In the genomic region with DNA sequence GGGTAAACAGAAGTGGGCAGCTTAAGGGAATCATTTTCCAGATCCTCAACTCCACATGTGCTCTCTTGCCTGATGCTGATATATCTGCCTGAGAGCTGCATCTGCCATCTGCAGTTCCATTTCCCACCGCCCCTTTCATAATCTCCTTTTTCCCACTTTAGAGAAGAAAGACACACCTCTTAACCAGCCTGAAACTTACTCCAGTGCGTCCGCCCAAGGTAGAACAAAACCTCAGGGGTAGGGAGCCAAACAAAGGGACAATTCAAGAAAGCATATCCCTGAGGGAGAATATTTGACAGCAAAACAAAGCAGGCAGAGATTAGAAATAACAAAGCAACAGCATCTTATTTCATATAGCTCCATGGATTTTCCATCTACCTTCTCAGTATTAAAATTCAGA, we compare ENCODE assay signal across 28 cellular contexts. TPM values are rescaled to one million over a fixed set of nuclear protein-coding genes. Genes with fewer than 3 reads are reported as not detected.
A peak's percentile ranks its signal among the peaks of the same experiment; 100 is the strongest.
DNase-seq lines count a peak whose midpoint lies in the region; ATAC-seq and TF ChIP-seq lines count a peak whose summit lies in the region.
"Had no signal": no experiment of that assay in that cellular context is flagged by ENCODE, and none has a peak within 500 bp of the region (broad histone marks: within the 10 kb centered on the region; RNA-seq: fewer than 3 reads in every experiment).

No MANE protein-coding gene starts in this region.

- no peak overlapping the region for H4K12ac ChIP-seq in trophoblast cell (ENCODE audit: low read depth, low read length)

- H3K27me3 Mint-ChIP-seq in GM23338 (ENCODE audit: insufficient read depth, low read depth, poor library complexity) = peaks cover 1% of the 10 kb centered on the region
- H3K27me3 Mint-ChIP-seq in activated CD8-positive, alpha-beta T cell treated with anti-CD3 and anti-CD28 coated beads, Interleukin-2, amount 10 ng/mL, durations not matched to agents 7 days and 5 days (ENCODE audit: low read depth) = no peaks in the 10 kb centered on the region
- H3K27me3 Mint-ChIP-seq: activated CD4-positive, alpha-beta T cell treated with anti-CD3 and anti-CD28 coated beads for 36 hours; activated naive CD4-positive, alpha-beta T cell treated with anti-CD3 and anti-CD28 coated beads, Interleukin-2, amount 50 U/mL, for 24 hours had no signal

- intact Hi-C loops in esophagus squamous epithelium (cut with DNase I) = no loop called here

- H3K27ac Mint-ChIP-seq in GM23338 = 0 out of 2 replicates have a peak overlapping the region, but pooled peaks have one; percentile 63
- no peak overlapping the region for H3K27ac Mint-ChIP-seq in activated CD8-positive, alpha-beta T cell treated with anti-CD3 and anti-CD28 coated beads, Interleukin-2, amount 10 ng/mL, durations not matched to agents 7 days and 5 days
- H3K27ac Mint-ChIP-seq: activated CD4-positive, alpha-beta T cell treated with anti-CD3 and anti-CD28 coated beads for 36 hours; activated naive CD4-positive, alpha-beta T cell treated with anti-CD3 and anti-CD28 coated beads, Interleukin-2, amount 50 U/mL, for 24 hours; activated T-helper 2 cell treated with anti-CD3 and anti-CD28 coated beads, Interferon-gamma antibody, Interleukin-2, Interleukin-4, amounts not matched to agents 10 μg/mL and 5 μg/mL and 100 μg/mL, durations not matched to agents 14 hours and 24 hours and 36 hours had no signal

- H3F3A ChIP-seq in GM23338 (replicated peaks; ENCODE audit: low read depth) = 0 out of 2 replicates have a peak, but pooled peaks cover 5% of the 10 kb centered on the region

- H3K4ac ChIP-seq in trophoblast cell (ENCODE audit: low read depth, low read length) = no peak overlapping the region

- peak overlapping the region; percentile 34 for H3K9ac ChIP-seq in trophoblast cell (ENCODE audit: low read length)

- POLR2A ChIA-PET in activated CD8-positive, alpha-beta T cell treated with anti-CD3 and anti-CD28 coated beads, Interleukin-2, amount 10 ng/mL, durations not matched to agents 7 days and 5 days (lab: Charles Lee) = no interaction called here

- no peak overlapping the region for H2AK5ac ChIP-seq in trophoblast cell (ENCODE audit: low read length)

- peaks cover 3% of the 10 kb centered on the region; the same call in 1 of the 3 replicates for H3K36me3 Mint-ChIP-seq in GM23338 (ENCODE audit: low read depth)
- H3K36me3 Mint-ChIP-seq in activated CD8-positive, alpha-beta T cell treated with anti-CD3 and anti-CD28 coated beads, Interleukin-2, amount 10 ng/mL, durations not matched to agents 7 days and 5 days (ENCODE audit: low read depth) = peaks cover 24% of the 10 kb centered on the region

- CTCF ChIA-PET in activated CD8-positive, alpha-beta T cell treated with anti-CD3 and anti-CD28 coated beads, Interleukin-2, amount 10 ng/mL, durations not matched to agents 7 days and 5 days (lab: Charles Lee) = interaction anchor here (1.6 to 3.1 kb wide), 2 partner anchors 15 to 105 kb away, joined by 5 to 14 read pairs; no protein-coding TSS in a partner anchor

- DNase-seq in GM23338 (ENCODE audit: low spot score) (no peak), NCI-H2107 treated with DMSO at 0.1 percent for 48 hours (lab: John Stamatoyannopoulos, UW; ENCODE audit: unreplicated experiment) (peak; percentile 91), WERI-Rb-1 (peak; percentile 44), trophoblast cell (no peak), hepatic stellate cell (ENCODE audit: low spot score) (no peak), esophagus squamous epithelium (lab: John Stamatoyannopoulos, UW) (no peak)
- no peak for DNase-seq in activated CD8-positive, alpha-beta T cell treated with anti-CD3 and anti-CD28 coated beads, Interleukin-2, amount 10 ng/mL, durations not matched to agents 7 days and 5 days
- DNase-seq: activated CD4-positive, alpha-beta T cell treated with anti-CD3 and anti-CD28 coated beads for 36 hours; activated T-cell treated with anti-CD3 and anti-CD28 coated beads for 4 hours; amniotic stem cell; brain microvascular endothelial cell; cerebellar nuclear complex; dermis blood vessel endothelial cell; foreskin melanocyte; H9; KG1; lower lobe of right lung; MG63; natural killer cell; NCI-H526; SIG-M5; stimulated activated naive CD4-positive, alpha-beta T cell; testis had no signal

- no peak overlapping the region for H2BK120ac ChIP-seq in trophoblast cell (ENCODE audit: insufficient read depth, low read length, poor library complexity)

- H3K27me3 ChIP-seq in GM23338 (ENCODE audit: insufficient read depth) (no peaks in the 10 kb centered on the region), WERI-Rb-1 (ENCODE audit: insufficient read depth, low read depth, severe bottlenecking) (no peaks in the 10 kb centered on the region), trophoblast cell (ENCODE audit: insufficient read depth, low read length) (no peaks in the 10 kb centered on the region), esophagus squamous epithelium (no peaks in the 10 kb centered on the region)
- H3K27me3 ChIP-seq: brain microvascular endothelial cell, hepatocyte, MG63, testis, vagina had no signal

- H3K4me1 ChIP-seq in GM23338 (ENCODE audit: insufficient read depth) (peaks cover 23% of the 10 kb centered on the region), trophoblast cell (ENCODE audit: control insufficient read depth in 1 of 2, insufficient read depth in 2 of 2, low read length in 2 of 2) (peaks cover 0 to 2% of the 10 kb centered on the region in 2 experiments), esophagus squamous epithelium (peaks cover 4 to 18% (median 7%) of the 10 kb centered on the region in 3 donors)

- H2AFZ ChIP-seq in GM23338 = no peak overlapping the region
- no peak overlapping the region for H2AFZ ChIP-seq in trophoblast cell (ENCODE audit: insufficient read depth, low read length, poor library complexity)
- H2AFZ ChIP-seq: hepatocyte had no signal

- no peaks in the 10 kb centered on the region for H3K79me1 ChIP-seq in trophoblast cell (ENCODE audit: low read length)

- no peak overlapping the region for H4K91ac ChIP-seq in trophoblast cell (ENCODE audit: low read depth, low read length)

- H3K18ac ChIP-seq in trophoblast cell (ENCODE audit: low read length) = no peak overlapping the region

- H3K23ac ChIP-seq in trophoblast cell (ENCODE audit: low read length) = no peak overlapping the region

- no peak overlapping the region for H3K4me3 Mint-ChIP-seq in GM23338
- no peak overlapping the region for H3K4me3 Mint-ChIP-seq in activated CD8-positive, alpha-beta T cell treated with anti-CD3 and anti-CD28 coated beads, Interleukin-2, amount 10 ng/mL, durations not matched to agents 7 days and 5 days
- H3K4me3 Mint-ChIP-seq: activated CD4-positive, alpha-beta T cell treated with anti-CD3 and anti-CD28 coated beads for 36 hours; activated naive CD4-positive, alpha-beta T cell treated with anti-CD3 and anti-CD28 coated beads, Interleukin-2, amount 50 U/mL, for 24 hours; H9; natural killer cell had no signal

- no peaks in the 10 kb centered on the region for H3K9me3 Mint-ChIP-seq in GM23338
- H3K9me3 Mint-ChIP-seq in activated CD8-positive, alpha-beta T cell treated with anti-CD3 and anti-CD28 coated beads, Interleukin-2, amount 10 ng/mL, durations not matched to agents 7 days and 5 days (ENCODE audit: insufficient read depth) = no peaks in the 10 kb centered on the region
- H3K9me3 Mint-ChIP-seq: activated naive CD4-positive, alpha-beta T cell treated with anti-CD3 and anti-CD28 coated beads, Interleukin-2, amount 50 U/mL, for 24 hours; activated T-helper 2 cell treated with anti-CD3 and anti-CD28 coated beads, Interferon-gamma antibody, Interleukin-2, Interleukin-4, amounts not matched to agents 10 μg/mL and 5 μg/mL and 100 μg/mL, durations not matched to agents 14 hours and 24 hours and 36 hours; H9; natural killer cell had no signal

- TF ChIP-seq CTCF in GM23338 (conservative IDR thresholded peaks at IDR 0.05; ENCODE audit: low read depth in 2 of 2) = no peak
- TF ChIP-seq CTCF in WERI-Rb-1 (IDR thresholded peaks at IDR 0.05; ENCODE audit: low read depth, low read length) = no peak
- no peak for TF ChIP-seq CTCF in esophagus squamous epithelium (IDR thresholded peaks at IDR 0.05)

- no peak overlapping the region for H4K8ac ChIP-seq in trophoblast cell (ENCODE audit: low read depth, low read length)

- H3K27ac ChIP-seq in GM23338 (ENCODE audit: low read depth) = no peak overlapping the region
- no peak overlapping the region for H3K27ac ChIP-seq in WERI-Rb-1
- H3K27ac ChIP-seq in trophoblast cell (ENCODE audit: low read depth, low read length) = no peak overlapping the region
- H3K27ac ChIP-seq in esophagus squamous epithelium = no peak overlapping the region
- H3K27ac ChIP-seq: brain microvascular endothelial cell, hepatocyte, lower lobe of right lung, testis, vagina had no signal

- ATAC-seq in GM23338 = no peak
- no peak for ATAC-seq in activated CD8-positive, alpha-beta T cell treated with anti-CD3 and anti-CD28 coated beads, Interleukin-2, amount 10 ng/mL, durations not matched to agents 7 days and 5 days
- ATAC-seq: activated CD4-positive, alpha-beta T cell treated with anti-CD3 and anti-CD28 coated beads for 36 hours; esophagus mucosa; lower lobe of right lung; natural killer cell had no signal

- peaks cover 29% of the 10 kb centered on the region for H3K4me1 Mint-ChIP-seq in GM23338
- H3K4me1 Mint-ChIP-seq in activated CD8-positive, alpha-beta T cell treated with anti-CD3 and anti-CD28 coated beads, Interleukin-2, amount 10 ng/mL, durations not matched to agents 7 days and 5 days (ENCODE audit: low read depth) = peaks cover 25% of the 10 kb centered on the region

- no peak overlapping the region for H3K4me2 ChIP-seq in GM23338
- no peak overlapping the region for H3K4me2 ChIP-seq in trophoblast cell (ENCODE audit: low read length)
- H3K4me2 ChIP-seq: hepatocyte had no signal

- no peak for TF ChIP-seq POLR2A in esophagus squamous epithelium (IDR thresholded peaks at IDR 0.05)

- H3K36me3 ChIP-seq in GM23338 (ENCODE audit: insufficient read depth) (no peaks in the 10 kb centered on the region), WERI-Rb-1 (peaks cover 6% of the 10 kb centered on the region), trophoblast cell (ENCODE audit: control insufficient read depth in 1 of 2, insufficient read depth in 2 of 2, low read length in 2 of 2) (peaks cover 0 to 2% of the 10 kb centered on the region in 2 experiments), esophagus squamous epithelium (peaks cover 0 to 42% (median 0%) of the 10 kb centered on the region in 3 donors)

- no peak overlapping the region for H3K14ac ChIP-seq in trophoblast cell (ENCODE audit: low read length)

- H3K9me3 ChIP-seq in WERI-Rb-1 (ENCODE audit: severe bottlenecking) (no peaks in the 10 kb centered on the region), trophoblast cell (ENCODE audit: insufficient read depth, low read depth, low read length) (no peaks in the 10 kb centered on the region), esophagus squamous epithelium (no peaks in the 10 kb centered on the region)
- H3K9me3 ChIP-seq: lower lobe of right lung, MG63, testis, vagina had no signal

- H3K79me2 ChIP-seq in GM23338 (replicated peaks; ENCODE audit: insufficient read depth) (no peaks in the 10 kb centered on the region), trophoblast cell (ENCODE audit: control insufficient read depth, insufficient read depth, low read length, poor library complexity) (peaks cover 4% of the 10 kb centered on the region)
- H3K79me2 ChIP-seq: hepatocyte had no signal

- H2BK5ac ChIP-seq in trophoblast cell (ENCODE audit: low read depth, low read length, poor library complexity) = no peak overlapping the region

- no peaks in the 10 kb centered on the region for H3K9me2 ChIP-seq in GM23338 (ENCODE audit: insufficient read depth)

- H3K4me3 ChIP-seq in GM23338 (no peak overlapping the region), WERI-Rb-1 (ENCODE audit: low read depth, low read length) (no peak overlapping the region), trophoblast cell (ENCODE audit: low read depth, low read length) (no peak overlapping the region), esophagus squamous epithelium (no peak overlapping the region)
- H3K4me3 ChIP-seq: hepatocyte, lower lobe of right lung, MG63, testis, vagina had no signal

- no CpG with 5 or more reads among the region's 3 CpGs for WGBS in trophoblast cell (ENCODE audit: extremely low coverage, insufficient coverage, insufficient read length)
- 74 to 95% methylated on average over 3 of the region's 3 CpGs for WGBS in esophagus squamous epithelium, 2 donors

- no peak overlapping the region for H2BK12ac ChIP-seq in trophoblast cell (ENCODE audit: low read length)

- H4K20me1 ChIP-seq in GM23338 (replicated peaks; ENCODE audit: insufficient read depth) = no peaks in the 10 kb centered on the region

RNA-seq across cellular contexts. Expression of gene MDM1, which starts 4.3 kb away (rescaled TPM):
- 18.9 and 23.3 TPM in 2 replicates for total RNA-seq in GM23338 (2014; rRNA removed; shearing (Covaris generic))
- polyA plus RNA-seq in GM23338 (2016; fragmentation: Nextera tagmentation; extraction: Ambion mirVana) = 11.6 and 13.6 TPM in 2 replicates
- polyA plus RNA-seq in trophoblast cell (2013) = 3.8 and 4.2 TPM in 2 replicates
- total RNA-seq in esophagus squamous epithelium = 10 to 100 TPM in 2 of 4 donors, 1 to 10 TPM in 2; 8.0 to 14.1 (median 10.5) TPM
- total RNA-seq in activated CD8-positive, alpha-beta T cell treated with anti-CD3 and anti-CD28 coated beads, Interleukin-2, amount 10 ng/mL, durations not matched to agents 7 days and 5 days = 10 to 100 TPM; 25.0 to 28.9 TPM

Comparison
In these comparisons a context has a peak if more than half of its experiments do, and no peak if none do; other contexts are left out.
1. DNase-seq: peak in NCI-H2107 treated with DMSO at 0.1 percent for 48 hours (single experiment) and WERI-Rb-1 (single experiment); none in GM23338 (single experiment), trophoblast cell (0 of 2), hepatic stellate cell (single experiment), esophagus squamous epithelium (single experiment) and activated CD8-positive, alpha-beta T cell treated with anti-CD3 and anti-CD28 coated beads, Interleukin-2, amount 10 ng/mL, durations not matched to agents 7 days and 5 days (single experiment).